Comparison of ENCODE assay signal across 26 cellular contexts in genomic region chr7:115649429-115649828, GRCh38.
"Had no signal": no experiment of that assay in that cellular context is flagged by ENCODE, and none has a peak within 500 bp of the region (broad histone marks: within the 10 kb centered on the region; RNA-seq: fewer than 3 reads in every experiment).

No MANE protein-coding gene starts in this region.

- H3K36me3 ChIP-seq: left ventricle myocardium inferior, neural progenitor cell, neutrophil, right atrium auricular region, right lobe of liver, tibial nerve, upper lobe of left lung, vagina had no signal

- H3K9me3 Mint-ChIP-seq: nephron progenitor cell had no signal

- H3K27ac Mint-ChIP-seq: mesothelial cell of epicardium; naive B cell; natural killer cell; nephron progenitor cell; neural progenitor cell; stimulated activated memory B cell treated with anti-CD40 and anti-IgM and Interleukin-4, amounts not matched to agents 10 μg/mL and 1 μg/mL and 100 μg/mL, for 72 hours; stimulated activated naive CD8-positive, alpha-beta T cell treated with anti-CD3 and anti-CD28 coated beads, Interleukin-15, amount 100 ng/mL, for 72 hours had no signal

- H3K27me3 Mint-ChIP-seq: naive B cell; stimulated activated memory B cell treated with anti-CD40 and anti-IgM and Interleukin-4, amounts not matched to agents 10 μg/mL and 1 μg/mL and 100 μg/mL, for 72 hours; stimulated activated naive CD8-positive, alpha-beta T cell treated with anti-CD3 and anti-CD28 coated beads, Interleukin-15, amount 100 ng/mL, for 72 hours had no signal

- H3K4me3 ChIP-seq: left ventricle myocardium inferior, lung, neural progenitor cell, right atrium auricular region, right lobe of liver, smooth muscle cell, tibial nerve, upper lobe of left lung, vagina had no signal

- H3K9me3 ChIP-seq: neutrophil, right lobe of liver, tibial nerve, upper lobe of left lung, vagina had no signal

- H3K9ac ChIP-seq: neural progenitor cell, parathyroid adenoma had no signal

- H3K79me2 ChIP-seq: parathyroid adenoma had no signal

- H3K4me2 ChIP-seq: neural progenitor cell, smooth muscle cell had no signal

- H3K36me3 Mint-ChIP-seq: mesothelial cell of epicardium; naive B cell; natural killer cell; neural progenitor cell; stimulated activated memory B cell treated with anti-CD40 and anti-IgM and Interleukin-4, amounts not matched to agents 10 μg/mL and 1 μg/mL and 100 μg/mL, for 72 hours had no signal

- H2AFZ ChIP-seq: neural progenitor cell, parathyroid adenoma had no signal

- H3K27ac ChIP-seq: left ventricle myocardium inferior, neural progenitor cell, neutrophil, parathyroid adenoma, right atrium auricular region, right lobe of liver, tibial nerve, upper lobe of left lung, vagina had no signal

- H3K27me3 ChIP-seq: neural progenitor cell, neutrophil, right atrium auricular region, right lobe of liver, tibial nerve, upper lobe of left lung, vagina had no signal

- H3K4me1 Mint-ChIP-seq: naive B cell; natural killer cell; nephron progenitor cell; neural progenitor cell; stimulated activated memory B cell treated with anti-CD40 and anti-IgM and Interleukin-4, amounts not matched to agents 10 μg/mL and 1 μg/mL and 100 μg/mL, for 72 hours; stimulated activated naive CD8-positive, alpha-beta T cell treated with anti-CD3 and anti-CD28 coated beads, Interleukin-15, amount 100 ng/mL, for 72 hours had no signal

- H3K4me1 ChIP-seq: left ventricle myocardium inferior, neural progenitor cell, parathyroid adenoma, right atrium auricular region, tibial nerve, upper lobe of left lung, vagina had no signal

- H3K4me3 Mint-ChIP-seq: mesothelial cell of epicardium; naive B cell; natural killer cell; nephron progenitor cell; neural progenitor cell; stimulated activated memory B cell treated with anti-CD40 and anti-IgM and Interleukin-4, amounts not matched to agents 10 μg/mL and 1 μg/mL and 100 μg/mL, for 72 hours; stimulated activated naive CD8-positive, alpha-beta T cell treated with anti-CD3 and anti-CD28 coated beads, Interleukin-15, amount 100 ng/mL, for 72 hours had no signal

- DNase-seq: islet precursor cell; left ventricle myocardium inferior; mesendoderm; naive B cell; natural killer cell; nephron progenitor cell; occipital lobe; right lobe of liver; stimulated activated CD4-positive, alpha-beta T cell treated with anti-CD3 and anti-CD28 coated beads, Interleukin-1b, Interleukin-23, amount 100 ng/mL, for 48 hours; stimulated activated CD4-positive, alpha-beta T cell treated with anti-CD3 and anti-CD28 coated beads, Interleukin-2, amount 100 ng/mL, for 48 hours; stimulated activated CD4-positive, alpha-beta T cell treated with anti-CD3 and anti-CD28 coated beads, Interleukin-4, amount 100 ng/mL, for 4 hours; stimulated activated CD8-positive, alpha-beta memory T cell treated with anti-CD3 and anti-CD28 coated beads, Interleukin-4, amount 100 ng/mL, for 48 hours; stimulated activated naive CD4-positive, alpha-beta T cell treated with Interleukin-2 at 50 U/mL for 16 hours; stimulated activated naive CD8-positive, alpha-beta T cell treated with anti-CD3 and anti-CD28 coated beads, Interleukin-15, amount 100 ng/mL, for 72 hours; substantia nigra; upper lobe of left lung had no signal

- ATAC-seq: natural killer cell; right lobe of liver; stimulated activated memory B cell treated with anti-CD40 and anti-IgM and Interleukin-4, amounts not matched to agents 10 μg/mL and 1 μg/mL and 100 μg/mL, for 72 hours; stimulated activated naive CD8-positive, alpha-beta T cell treated with anti-CD3 and anti-CD28 coated beads, Interleukin-15, amount 100 ng/mL, for 72 hours had no signal
